In the genomic region with DNA sequence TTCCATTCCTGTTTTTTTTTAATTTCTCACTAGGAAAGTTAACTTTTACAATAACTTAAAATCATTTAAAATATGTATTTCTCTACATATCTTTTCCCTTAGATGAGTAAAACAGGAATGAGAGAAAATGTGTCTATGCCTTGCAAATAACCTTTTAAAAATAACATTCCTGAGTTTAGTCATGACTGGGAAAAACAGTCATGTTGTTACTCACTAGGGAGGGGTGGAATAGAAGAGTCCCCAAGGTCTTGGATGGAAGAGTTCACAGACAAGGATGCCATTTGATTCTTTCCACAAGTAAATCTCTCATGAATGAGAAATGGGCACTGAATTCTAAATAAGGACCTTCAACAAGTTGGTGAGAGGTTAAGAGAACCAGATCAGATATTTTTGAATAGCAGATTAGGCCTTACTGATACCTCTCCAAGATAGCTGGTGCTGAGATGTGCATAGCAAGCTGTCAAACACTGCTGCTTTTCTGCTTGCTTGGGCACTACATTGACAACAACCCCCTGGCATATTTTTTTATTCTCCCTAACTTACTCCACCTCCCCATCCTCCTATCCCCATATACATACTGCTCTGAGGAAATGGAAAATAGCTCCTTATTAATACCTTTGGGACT, we compare ENCODE assay signal across 14 cellular contexts. TPM values are rescaled to one million over a fixed set of nuclear protein-coding genes. Genes with fewer than 3 reads are reported as not detected.
DNase-seq lines count a peak whose midpoint lies in the region; ATAC-seq, FAIRE-seq and TF ChIP-seq lines count a peak whose summit lies in the region.
"Had no signal": no experiment of that assay in that cellular context is flagged by ENCODE, and none has a peak within 500 bp of the region (broad histone marks: within the 10 kb centered on the region; RNA-seq: fewer than 3 reads in every experiment).

No MANE protein-coding gene starts in this region.

- H3K27ac ChIP-seq in fibroblast of lung (ENCODE audit: insufficient read depth, low read length) (peak overlapping the region; percentile 52), kidney (ENCODE audit: low read depth in 2 of 2, low read length in 2 of 2) (no peak overlapping the region)

- peaks cover 7% of the 10 kb centered on the region for H3K4me1 ChIP-seq in fibroblast of lung (ENCODE audit: control insufficient read depth, extremely low read depth, insufficient read depth, low read length)
- H3K4me1 ChIP-seq in kidney (ENCODE audit: control insufficient read depth in 1 of 2, insufficient read depth in 1 of 2, low read depth in 1 of 2, low read length in 2 of 2), result no peaks in the 10 kb centered on the region

- no peaks in the 10 kb centered on the region for H3K79me2 ChIP-seq in fibroblast of lung (ENCODE audit: control insufficient read depth, insufficient read depth, low read length)

- no peak for TF ChIP-seq CTCF in fibroblast of lung (conservative IDR thresholded peaks at IDR 0.05 in 1 of 2, IDR thresholded peaks at IDR 0.05 in 1 of 2; ENCODE audit: low read depth in 1 of 2, low read length in 2 of 2)
- no peak for TF ChIP-seq CTCF in kidney (IDR thresholded peaks at IDR 0.05; ENCODE audit: borderline replicate concordance, extremely low read depth, insufficient read depth)

- peak; percentile 81 for DNase-seq in EL
- DNase-seq in fibroblast of lung (ENCODE audit: low read depth in 2 of 2), result peak; percentile 70 to 88
- peak; percentile 64 for DNase-seq in renal cortical epithelial cell (ENCODE audit: low read depth)
- DNase-seq in GOT3 (lab: John Stamatoyannopoulos, UW), result no peak
- DNase-seq in kidney, result no peak
- DNase-seq: activated CD4-positive, CD25-positive, alpha-beta regulatory T cell treated with anti-CD3 and anti-CD28 coated beads, Interleukin-2, amount 50 U/mL, for 72 hours; DMS 273 treated with DMSO at 0.1 percent for 48 hours; dorsolateral prefrontal cortex; NCI-H1417; NCI-H82 had no signal

- ATAC-seq in SK-N-SH treated with all-trans-retinoic acid at 6 μM for 48 hours, result peak; percentile 93
- no peak for ATAC-seq in GM18873 (IDR thresholded peaks at IDR 0.05; ENCODE audit: low FRiP score, unreplicated experiment)
- ATAC-seq in HG02852 (IDR thresholded peaks at IDR 0.05; ENCODE audit: unreplicated experiment), result no peak

- H3K4me3 ChIP-seq in fibroblast of lung (replicated peaks in 1 of 4; ENCODE audit: control extremely low read depth in 1 of 4, insufficient read depth in 1 of 4, low read depth in 3 of 4, low read length in 4 of 4) (no peak overlapping the region), kidney (ENCODE audit: low read length in 2 of 2) (no peak overlapping the region)
- H3K4me3 ChIP-seq: dorsolateral prefrontal cortex had no signal

- H3K36me3 ChIP-seq in fibroblast of lung (ENCODE audit: control insufficient read depth, insufficient read depth, low read length), result peaks cover 14% of the 10 kb centered on the region
- peaks cover 26 to 37% of the 10 kb centered on the region in 2 donors for H3K36me3 ChIP-seq in kidney (ENCODE audit: control insufficient read depth in 1 of 2, insufficient read depth in 2 of 2, low read length in 2 of 2)

- intact Hi-C loops in kidney (cut with DNase I), result no loop called here

- no peaks in the 10 kb centered on the region for H4K20me1 ChIP-seq in fibroblast of lung (ENCODE audit: control insufficient read depth, extremely low read depth, insufficient read depth, low read length)

- H3K4me2 ChIP-seq in fibroblast of lung (ENCODE audit: extremely low read depth, insufficient read depth, low read length), result peak overlapping the region; percentile 46

- no peaks in the 10 kb centered on the region for H3K27me3 ChIP-seq in fibroblast of lung (ENCODE audit: control insufficient read depth, insufficient read depth, low read length)
- H3K27me3 ChIP-seq: dorsolateral prefrontal cortex had no signal

- no peak for FAIRE-seq in kidney (lab: Jason Lieb, UNC)
- FAIRE-seq: HTR-8/SVneo had no signal

- no peak overlapping the region for H2AFZ ChIP-seq in fibroblast of lung (ENCODE audit: low read length)

- H3K9me3 ChIP-seq in fibroblast of lung (ENCODE audit: control insufficient read depth, insufficient read depth, low read depth, low read length) (no peaks in the 10 kb centered on the region), kidney (ENCODE audit: control insufficient read depth in 1 of 2, low read length in 2 of 2) (no peaks in the 10 kb centered on the region)

- H3K9ac ChIP-seq in fibroblast of lung (ENCODE audit: insufficient read depth, low read length) (no peak overlapping the region), kidney (ENCODE audit: low read length in 2 of 2) (no peak overlapping the region)

TF ChIP-seq in SK-N-SH treated with all-trans-retinoic acid at 6 μM for 48 hours, 23 proteins besides CTCF, POLR2A, EP300 and RAD21 (continues in another document):
- TF ChIP-seq, protein P1, sequence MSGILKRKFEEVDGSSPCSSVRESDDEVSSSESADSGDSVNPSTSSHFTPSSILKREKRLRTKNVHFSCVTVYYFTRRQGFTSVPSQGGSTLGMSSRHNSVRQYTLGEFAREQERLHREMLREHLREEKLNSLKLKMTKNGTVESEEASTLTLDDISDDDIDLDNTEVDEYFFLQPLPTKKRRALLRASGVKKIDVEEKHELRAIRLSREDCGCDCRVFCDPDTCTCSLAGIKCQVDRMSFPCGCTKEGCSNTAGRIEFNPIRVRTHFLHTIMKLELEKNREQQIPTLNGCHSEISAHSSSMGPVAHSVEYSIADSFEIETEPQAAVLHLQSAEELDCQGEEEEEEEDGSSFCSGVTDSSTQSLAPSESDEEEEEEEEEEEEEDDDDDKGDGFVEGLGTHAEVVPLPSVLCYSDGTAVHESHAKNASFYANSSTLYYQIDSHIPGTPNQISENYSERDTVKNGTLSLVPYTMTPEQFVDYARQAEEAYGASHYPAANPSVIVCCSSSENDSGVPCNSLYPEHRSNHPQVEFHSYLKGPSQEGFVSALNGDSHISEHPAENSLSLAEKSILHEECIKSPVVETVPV (CRISPR knock-in tag; IDR thresholded peaks at IDR 0.05), result no peak
- TF ChIP-seq CSDC2 (CRISPR knock-in tag; IDR thresholded peaks at IDR 0.05), result no peak
- TF ChIP-seq TCF4 (CRISPR knock-in tag; IDR thresholded peaks at IDR 0.05; ENCODE audit: borderline replicate concordance), result no peak
- no peak for TF ChIP-seq ZC3H10 (CRISPR knock-in tag; IDR thresholded peaks at IDR 0.05)
- no peak for TF ChIP-seq ESRRG (CRISPR knock-in tag; IDR thresholded peaks at IDR 0.05)
- TF ChIP-seq, protein P2, sequence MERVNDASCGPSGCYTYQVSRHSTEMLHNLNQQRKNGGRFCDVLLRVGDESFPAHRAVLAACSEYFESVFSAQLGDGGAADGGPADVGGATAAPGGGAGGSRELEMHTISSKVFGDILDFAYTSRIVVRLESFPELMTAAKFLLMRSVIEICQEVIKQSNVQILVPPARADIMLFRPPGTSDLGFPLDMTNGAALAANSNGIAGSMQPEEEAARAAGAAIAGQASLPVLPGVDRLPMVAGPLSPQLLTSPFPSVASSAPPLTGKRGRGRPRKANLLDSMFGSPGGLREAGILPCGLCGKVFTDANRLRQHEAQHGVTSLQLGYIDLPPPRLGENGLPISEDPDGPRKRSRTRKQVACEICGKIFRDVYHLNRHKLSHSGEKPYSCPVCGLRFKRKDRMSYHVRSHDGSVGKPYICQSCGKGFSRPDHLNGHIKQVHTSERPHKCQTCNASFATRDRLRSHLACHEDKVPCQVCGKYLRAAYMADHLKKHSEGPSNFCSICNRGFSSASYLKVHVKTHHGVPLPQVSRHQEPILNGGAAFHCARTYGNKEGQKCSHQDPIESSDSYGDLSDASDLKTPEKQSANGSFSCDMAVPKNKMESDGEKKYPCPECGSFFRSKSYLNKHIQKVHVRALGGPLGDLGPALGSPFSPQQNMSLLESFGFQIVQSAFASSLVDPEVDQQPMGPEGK (CRISPR knock-in tag; IDR thresholded peaks at IDR 0.05; ENCODE audit: borderline replicate concordance), result no peak
- TF ChIP-seq TOX (CRISPR knock-in tag; IDR thresholded peaks at IDR 0.05; ENCODE audit: borderline replicate concordance), result no peak
- TF ChIP-seq, protein P3, sequence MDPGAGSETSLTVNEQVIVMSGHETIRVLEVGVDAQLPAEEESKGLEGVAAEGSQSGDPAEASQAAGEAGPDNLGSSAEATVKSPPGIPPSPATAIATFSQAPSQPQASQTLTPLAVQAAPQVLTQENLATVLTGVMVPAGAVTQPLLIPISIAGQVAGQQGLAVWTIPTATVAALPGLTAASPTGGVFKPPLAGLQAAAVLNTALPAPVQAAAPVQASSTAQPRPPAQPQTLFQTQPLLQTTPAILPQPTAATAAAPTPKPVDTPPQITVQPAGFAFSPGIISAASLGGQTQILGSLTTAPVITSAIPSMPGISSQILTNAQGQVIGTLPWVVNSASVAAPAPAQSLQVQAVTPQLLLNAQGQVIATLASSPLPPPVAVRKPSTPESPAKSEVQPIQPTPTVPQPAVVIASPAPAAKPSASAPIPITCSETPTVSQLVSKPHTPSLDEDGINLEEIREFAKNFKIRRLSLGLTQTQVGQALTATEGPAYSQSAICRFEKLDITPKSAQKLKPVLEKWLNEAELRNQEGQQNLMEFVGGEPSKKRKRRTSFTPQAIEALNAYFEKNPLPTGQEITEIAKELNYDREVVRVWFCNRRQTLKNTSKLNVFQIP (CRISPR knock-in tag; IDR thresholded peaks at IDR 0.05; ENCODE audit: borderline replicate concordance, low read depth), result no peak
- no peak for TF ChIP-seq ARNTL (CRISPR knock-in tag; IDR thresholded peaks at IDR 0.05; ENCODE audit: borderline replicate concordance, low read depth)
- TF ChIP-seq GLIS3 (CRISPR knock-in tag; IDR thresholded peaks at IDR 0.05), result no peak
- TF ChIP-seq ZNF8 (CRISPR knock-in tag; IDR thresholded peaks at IDR 0.05), result no peak
- no peak for TF ChIP-seq RARB (CRISPR knock-in tag; IDR thresholded peaks at IDR 0.05)

RNA-seq across cellular contexts. Expression of a gene that starts 25.1 kb away (rescaled TPM):
- total RNA-seq in fibroblast of lung (85.9 and 93.7 TPM in 2 replicates), renal cortical epithelial cell (317 and 424 TPM in 2 replicates), kidney (79.4 TPM)
- polyA plus RNA-seq in fibroblast of lung (154 and 182 TPM in 2 replicates), kidney (ENCODE audit: insufficient read depth, low read depth, low replicate concordance) (28.2 TPM)
- polyA plus RNA-seq in fibroblast of lung (2012), result 99.3 and 136 TPM in 2 replicates
- polyA minus RNA-seq in fibroblast of lung (ENCODE audit: low replicate concordance), result 17.0 and 27.3 TPM in 2 replicates

RNA-seq across cellular contexts. Expression of a gene that starts 43.3 kb away (rescaled TPM):
- total RNA-seq in fibroblast of lung, result 8.0 and 8.6 TPM in 2 replicates
- 7.1 and 9.6 TPM in 2 replicates for polyA plus RNA-seq in fibroblast of lung
- 5.4 and 5.5 TPM in 2 replicates for polyA plus RNA-seq in fibroblast of lung (2012)
- 0.55 TPM in 1 of 2 replicates, not detected in the other for polyA minus RNA-seq in fibroblast of lung (ENCODE audit: low replicate concordance)
- 8.5 and 10.4 TPM in 2 replicates for total RNA-seq in renal cortical epithelial cell
- 14.9 TPM for total RNA-seq in kidney
- polyA plus RNA-seq in kidney (ENCODE audit: insufficient read depth, low read depth, low replicate concordance), result 30.5 TPM

RNA-seq across cellular contexts. Expression of a gene that starts 43.4 kb away (rescaled TPM):
- total RNA-seq in fibroblast of lung (2,253 and 4,642 TPM in 2 replicates), renal cortical epithelial cell (1,427 and 3,900 TPM in 2 replicates), kidney (1,087 TPM)
- polyA plus RNA-seq in fibroblast of lung (1,161 and 1,426 TPM in 2 replicates), kidney (ENCODE audit: insufficient read depth, low read depth, low replicate concordance) (2,403 TPM)
- 895 and 1,568 TPM in 2 replicates for polyA plus RNA-seq in fibroblast of lung (2012)
- 6.9 and 14.9 TPM in 2 replicates for polyA minus RNA-seq in fibroblast of lung (ENCODE audit: low replicate concordance)

Comparison
In these comparisons a context has a peak if more than half of its experiments do, and no peak if none do; other contexts are left out.
1. DNase-seq: peak in EL (single experiment), fibroblast of lung (2 of 2) and renal cortical epithelial cell (single experiment); none in GOT3 (single experiment) and kidney (single experiment).